ENCODE assay signal across 25 cellular contexts in the genomic region with DNA sequence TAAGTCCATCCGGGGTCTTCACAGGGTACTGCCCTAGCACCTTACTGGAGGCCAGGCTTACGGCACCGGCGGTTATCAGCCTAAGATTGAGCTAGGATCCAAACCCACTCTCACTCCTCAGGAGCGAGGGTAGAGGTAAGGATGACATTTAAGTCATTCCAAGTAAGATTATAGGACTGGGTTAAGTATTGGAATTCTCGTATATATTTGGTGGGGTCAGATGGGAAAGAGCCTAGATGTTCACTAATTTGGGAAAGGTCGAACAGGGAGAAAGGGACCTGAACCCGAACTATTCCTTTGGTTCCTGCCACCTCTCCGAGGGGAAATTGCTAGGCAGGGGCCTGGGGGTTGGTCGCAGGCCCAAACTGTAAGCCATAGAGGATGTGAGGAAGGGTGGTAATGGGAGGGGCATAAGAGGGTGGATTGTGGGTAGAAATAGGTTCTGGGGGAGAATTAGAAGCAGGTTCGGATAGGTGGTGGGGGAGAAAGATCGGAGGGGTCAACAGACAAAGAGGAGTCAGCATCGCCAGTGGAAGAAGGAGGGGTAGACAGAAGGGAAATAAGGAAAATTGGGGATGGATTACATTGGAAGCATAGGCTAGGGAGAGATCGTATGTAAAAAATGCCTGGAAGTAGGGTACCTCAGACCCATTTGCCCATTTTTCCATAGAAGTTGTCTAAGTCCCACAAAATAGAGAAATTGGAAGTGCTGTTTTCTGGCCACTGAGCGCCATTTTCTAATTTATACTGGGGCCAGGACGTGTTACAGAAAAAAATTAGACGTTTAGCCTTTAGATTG.
"Had no signal": no experiment of that assay in that cellular context is flagged by ENCODE, and none has a peak within 500 bp of the region (broad histone marks: within the 10 kb centered on the region; RNA-seq: fewer than 3 reads in every experiment).

No MANE protein-coding gene starts in this region.

- H3K4me3 ChIP-seq: breast epithelium, esophagus squamous epithelium, left lung, lower lobe of right lung, mucosa of descending colon, psoas muscle, sigmoid colon, tibial artery had no signal

- DNase-seq: activated B cell treated with CpG ODN at 0.5 μM for 24 hours; activated CD4-positive, alpha-beta T cell treated with anti-CD3 and anti-CD28 coated beads, Interleukin-2, amount 50 U/mL, for 1 hour; activated CD8-positive, alpha-beta memory T cell treated with anti-CD3 and anti-CD28 coated beads, Interleukin-2, amount 10 ng/mL, durations not matched to agents 7 days and 5 days; activated CD8-positive, alpha-beta T cell treated with anti-CD3 and anti-CD28 coated beads for 36 hours; activated naive CD4-positive, alpha-beta T cell; activated T-cell treated with anti-CD3 and anti-CD28 coated beads, Interleukin-2, amount 50 U/mL, for 48 hours; central memory CD4-positive, alpha-beta T cell; endodermal cell; esophagus squamous epithelium; glutamatergic neuron; lower lobe of right lung; psoas muscle; sigmoid colon; small intestine; stimulated activated CD4-positive, alpha-beta T cell treated with anti-CD3 and anti-CD28 coated beads, Interleukin-4, amount 100 ng/mL, for 24 hours; stimulated activated naive CD8-positive, alpha-beta T cell treated with anti-CD3 and anti-CD28 coated beads, Interleukin-15, amount 100 ng/mL, for 72 hours; substantia nigra; tibial artery had no signal

- H3K36me3 ChIP-seq: breast epithelium, esophagus squamous epithelium, left lung, lower lobe of right lung, sigmoid colon, tibial artery had no signal

- H3K36me3 Mint-ChIP-seq: activated CD8-positive, alpha-beta memory T cell treated with anti-CD3 and anti-CD28 coated beads, Interleukin-2, amount 10 ng/mL, durations not matched to agents 7 days and 5 days; stimulated activated effector memory CD8-positive, alpha-beta T cell treated with anti-CD3 and anti-CD28 coated beads, Interleukin-12 subunit alpha, Interleukin-12 subunit beta, amount 100 ng/mL, for 72 hours had no signal

- H3K4me1 Mint-ChIP-seq: activated B cell treated with CpG ODN at 0.5 μM for 24 hours; activated CD8-positive, alpha-beta memory T cell treated with anti-CD3 and anti-CD28 coated beads, Interleukin-2, amount 10 ng/mL, durations not matched to agents 7 days and 5 days; endodermal cell; stimulated activated effector memory CD8-positive, alpha-beta T cell treated with anti-CD3 and anti-CD28 coated beads, Interleukin-12 subunit alpha, Interleukin-12 subunit beta, amount 100 ng/mL, for 72 hours; stimulated activated naive CD8-positive, alpha-beta T cell treated with anti-CD3 and anti-CD28 coated beads, Interleukin-15, amount 100 ng/mL, for 72 hours had no signal

- H2AFZ ChIP-seq: parathyroid adenoma had no signal

- H3K27ac Mint-ChIP-seq: activated B cell treated with CpG ODN at 0.5 μM for 24 hours; activated CD8-positive, alpha-beta memory T cell treated with anti-CD3 and anti-CD28 coated beads, Interleukin-2, amount 10 ng/mL, durations not matched to agents 7 days and 5 days; activated CD8-positive, alpha-beta T cell treated with anti-CD3 and anti-CD28 coated beads for 36 hours; activated naive CD4-positive, alpha-beta T cell treated with anti-CD3 and anti-CD28 coated beads, Interleukin-2, amount 50 U/mL, for 72 hours; endodermal cell; natural killer cell treated with Interleukin-12 subunit alpha and Interleukin-12 subunit beta and Interleukin-15 and Interleukin-18, amount 100 ng/mL, for 72 hours; stimulated activated effector memory CD8-positive, alpha-beta T cell treated with anti-CD3 and anti-CD28 coated beads, Interleukin-12 subunit alpha, Interleukin-12 subunit beta, amount 100 ng/mL, for 72 hours had no signal

- H3K27me3 Mint-ChIP-seq: activated B cell treated with CpG ODN at 0.5 μM for 24 hours; activated CD8-positive, alpha-beta memory T cell treated with anti-CD3 and anti-CD28 coated beads, Interleukin-2, amount 10 ng/mL, durations not matched to agents 7 days and 5 days; activated CD8-positive, alpha-beta T cell treated with anti-CD3 and anti-CD28 coated beads for 36 hours; natural killer cell treated with Interleukin-12 subunit alpha and Interleukin-12 subunit beta and Interleukin-15 and Interleukin-18, amount 100 ng/mL, for 72 hours; stimulated activated naive CD8-positive, alpha-beta T cell treated with anti-CD3 and anti-CD28 coated beads, Interleukin-15, amount 100 ng/mL, for 72 hours had no signal

- H3K79me2 ChIP-seq: parathyroid adenoma had no signal

- H3K4me1 ChIP-seq: breast epithelium, esophagus squamous epithelium, left lung, lower lobe of right lung, parathyroid adenoma, psoas muscle, sigmoid colon, tibial artery had no signal

- H3K9me3 ChIP-seq: lower lobe of right lung, psoas muscle, tibial artery had no signal

- H3K9ac ChIP-seq: parathyroid adenoma had no signal

- H3K27ac ChIP-seq: breast epithelium, esophagus squamous epithelium, left lung, lower lobe of right lung, parathyroid adenoma, psoas muscle, sigmoid colon, tibial artery had no signal

- H3K4me3 Mint-ChIP-seq: activated B cell treated with CpG ODN at 0.5 μM for 24 hours; activated CD8-positive, alpha-beta memory T cell treated with anti-CD3 and anti-CD28 coated beads, Interleukin-2, amount 10 ng/mL, durations not matched to agents 7 days and 5 days; activated CD8-positive, alpha-beta T cell treated with anti-CD3 and anti-CD28 coated beads for 36 hours; endodermal cell; natural killer cell treated with Interleukin-12 subunit alpha and Interleukin-12 subunit beta and Interleukin-15 and Interleukin-18, amount 100 ng/mL, for 72 hours; stimulated activated effector memory CD8-positive, alpha-beta T cell treated with anti-CD3 and anti-CD28 coated beads, Interleukin-12 subunit alpha, Interleukin-12 subunit beta, amount 100 ng/mL, for 72 hours; stimulated activated naive CD8-positive, alpha-beta T cell treated with anti-CD3 and anti-CD28 coated beads, Interleukin-15, amount 100 ng/mL, for 72 hours had no signal

- H3K27me3 ChIP-seq: breast epithelium, esophagus squamous epithelium, left lung, sigmoid colon, tibial artery had no signal
